Comparison of ENCODE assay signal across 8 cellular contexts in genomic region chr22:32050678-32051515, GRCh38. TPM values are rescaled to one million over a fixed set of nuclear protein-coding genes. Genes with fewer than 3 reads are reported as not detected.
A peak's percentile ranks its signal among the peaks of the same experiment; 100 is the strongest.
DNase-seq lines count a peak whose midpoint lies in the region; ATAC-seq and TF ChIP-seq lines count a peak whose summit lies in the region.

No MANE protein-coding gene starts in this region.

- H3K79me2 ChIP-seq in SK-N-SH (ENCODE audit: insufficient read depth) (no peaks in the 10 kb centered on the region), Karpas-422 (ENCODE audit: low read length) (no peaks in the 10 kb centered on the region)

- no peak overlapping the region for H3K9ac ChIP-seq in SK-N-SH
- no peak overlapping the region for H3K9ac ChIP-seq in Karpas-422 (ENCODE audit: low read length)

- CTCF ChIA-PET in SK-N-SH (lab: Yijun Ruan, JAX), result interaction anchor here (1.0 to 1.3 kb wide), 3 partner anchors 8 to 81 kb away, joined by 4 to 5 read pairs (median 5); partner anchors contain the start of gene SLC5A1

- 36% methylated on average over 5 of the region's 5 CpGs for WGBS in SK-N-SH (ENCODE audit: low lambda C conversion rate)

- no peaks in the 10 kb centered on the region for H3K36me3 Mint-ChIP-seq in HFFc6 (ENCODE audit: low read depth)

- H3K27ac ChIP-seq in SK-N-SH (ENCODE audit: low read depth in 2 of 2, low read length in 1 of 2), result no peak overlapping the region
- no peak overlapping the region for H3K27ac ChIP-seq in lower lobe of right lung
- no peak overlapping the region for H3K27ac ChIP-seq in Karpas-422 (ENCODE audit: low read length)

- H3K4me1 Mint-ChIP-seq in HFFc6 (ENCODE audit: low read depth), result peaks cover 19% of the 10 kb centered on the region

- H3K27me3 ChIP-seq in SK-N-SH (ENCODE audit: insufficient read depth) (peaks cover 2% of the 10 kb centered on the region; the same call in 1 of the 2 replicates), lower lobe of right lung (ENCODE audit: low read depth) (peaks cover 3% of the 10 kb centered on the region), Karpas-422 (ENCODE audit: low read length) (no peaks in the 10 kb centered on the region)

- peak overlapping the region; percentile 69 for H3K27ac Mint-ChIP-seq in HFFc6

- no peak overlapping the region for H2AFZ ChIP-seq in SK-N-SH (ENCODE audit: low read depth)
- H2AFZ ChIP-seq in Karpas-422 (ENCODE audit: low read length), result no peak overlapping the region

- H3K9me2 ChIP-seq in SK-N-SH (no peaks in the 10 kb centered on the region), Karpas-422 (replicated peaks; ENCODE audit: insufficient read depth, low read length) (no peaks in the 10 kb centered on the region)

- no peaks in the 10 kb centered on the region for H4K20me1 ChIP-seq in SK-N-SH (ENCODE audit: insufficient read depth)
- no peaks in the 10 kb centered on the region for H4K20me1 ChIP-seq in Karpas-422 (ENCODE audit: insufficient read depth, low read depth, low read length)

- peak overlapping the region; percentile 18; the same call in 1 of the 2 replicates for H3K4me3 Mint-ChIP-seq in HFFc6

- POLR2A ChIA-PET in SK-N-SH (lab: Yijun Ruan, JAX), result no interaction called here

- TF ChIP-seq CTCF in AG10803 (conservative IDR thresholded peaks at IDR 0.05; ENCODE audit: low read length), result no peak
- no peak for TF ChIP-seq CTCF in HFFc6 (IDR thresholded peaks at IDR 0.05)
- no peak for TF ChIP-seq CTCF in SK-N-SH (IDR thresholded peaks at IDR 0.05)
- no peak for TF ChIP-seq CTCF in lower lobe of right lung (IDR thresholded peaks at IDR 0.05)

- H3K36me3 ChIP-seq in SK-N-SH (replicated peaks in 1 of 2; ENCODE audit: control insufficient read depth in 1 of 2, insufficient read depth in 2 of 2, low read length in 1 of 2), result no peaks in the 10 kb centered on the region
- H3K36me3 ChIP-seq in lower lobe of right lung, result no peaks in the 10 kb centered on the region
- H3K36me3 ChIP-seq in Karpas-422 (ENCODE audit: insufficient read depth, low read length), result no peaks in the 10 kb centered on the region

- H3K4me3 ChIP-seq in AG10803 (ENCODE audit: low read length) (no peak overlapping the region), SK-N-SH (ENCODE audit: low read depth in 2 of 2, low read length in 1 of 2) (no peak overlapping the region), lower lobe of right lung (no peak overlapping the region), Karpas-422 (ENCODE audit: low read length) (no peak overlapping the region)

- DNase-seq in AG10803 (ENCODE audit: low read depth), result peak; percentile 87
- DNase-seq in HFFc6, result peak; percentile 82
- DNase-seq in SK-N-SH, result no peak
- DNase-seq in amniotic stem cell (lab: John Stamatoyannopoulos, UW), result peak; percentile 63
- no peak for DNase-seq in lower lobe of right lung
- peak; percentile 85 for DNase-seq in stromal cell of bone marrow (ENCODE audit: low read depth)
- DNase-seq in ecto neural progenitor cell (ENCODE audit: low spot score), result no peak
- DNase-seq in Karpas-422, result no peak

- no peak for TF ChIP-seq EP300 in SK-N-SH (IDR thresholded peaks at IDR 0.05; ENCODE audit: borderline replicate concordance in 1 of 2, low read depth in 1 of 2, low read length in 1 of 2)

- no peaks in the 10 kb centered on the region for H3F3A ChIP-seq in SK-N-SH (replicated peaks; ENCODE audit: insufficient read depth)

- peak; percentile 72 to 82 for ATAC-seq in lower lobe of right lung

- H3K9me3 ChIP-seq in SK-N-SH (no peaks in the 10 kb centered on the region), lower lobe of right lung (no peaks in the 10 kb centered on the region), Karpas-422 (ENCODE audit: low read length) (no peaks in the 10 kb centered on the region)

- no peaks in the 10 kb centered on the region for H3K9me3 Mint-ChIP-seq in HFFc6

- intact Hi-C loops in lower lobe of right lung (cut with DNase I), result no loop called here

- H3K4me2 ChIP-seq in SK-N-SH (0 out of 2 replicates have a peak overlapping the region, but pooled peaks have one; percentile 7), Karpas-422 (ENCODE audit: low read depth, low read length, poor library complexity, severe bottlenecking) (no peak overlapping the region)

- H3K4me1 ChIP-seq in SK-N-SH (ENCODE audit: control insufficient read depth in 1 of 2, insufficient read depth in 2 of 2, low read depth in 1 of 2, low read length in 1 of 2) (peaks cover 0 to 9% of the 10 kb centered on the region in 2 experiments; a peak in 2 of 4 replicates), lower lobe of right lung (no peaks in the 10 kb centered on the region), Karpas-422 (ENCODE audit: low read length) (no peaks in the 10 kb centered on the region)

- TF ChIP-seq RAD21 in SK-N-SH (IDR thresholded peaks at IDR 0.05; ENCODE audit: low read length), result no peak

- H3K27me3 Mint-ChIP-seq in HFFc6 (ENCODE audit: insufficient read depth), result peaks cover 16% of the 10 kb centered on the region

TF ChIP-seq in SK-N-SH, 30 proteins besides CTCF, POLR2A, EP300 and RAD21 (continues in another document):
- TF ChIP-seq ELF1 (IDR thresholded peaks at IDR 0.05) (no peak), POLR2AphosphoS5 (IDR thresholded peaks at IDR 0.05; ENCODE audit: low read depth, low read length) (no peak), MXI1 (IDR thresholded peaks at IDR 0.05; ENCODE audit: low read depth, low read length) (no peak), GABPA (IDR thresholded peaks at IDR 0.05; ENCODE audit: low read depth) (no peak), RCOR1 (IDR thresholded peaks at IDR 0.05; ENCODE audit: low read length) (no peak), TCF12 (IDR thresholded peaks at IDR 0.05) (no peak), FOSL2 (IDR thresholded peaks at IDR 0.05; ENCODE audit: borderline replicate concordance, low read depth) (peak; percentile 73), NFIC (IDR thresholded peaks at IDR 0.05; ENCODE audit: borderline replicate concordance) (peak; percentile 17; the same call in 1 of the 2 replicates), NRF1 (IDR thresholded peaks at IDR 0.05; ENCODE audit: low read depth, low read length) (no peak)
- TF ChIP-seq, protein P1, sequence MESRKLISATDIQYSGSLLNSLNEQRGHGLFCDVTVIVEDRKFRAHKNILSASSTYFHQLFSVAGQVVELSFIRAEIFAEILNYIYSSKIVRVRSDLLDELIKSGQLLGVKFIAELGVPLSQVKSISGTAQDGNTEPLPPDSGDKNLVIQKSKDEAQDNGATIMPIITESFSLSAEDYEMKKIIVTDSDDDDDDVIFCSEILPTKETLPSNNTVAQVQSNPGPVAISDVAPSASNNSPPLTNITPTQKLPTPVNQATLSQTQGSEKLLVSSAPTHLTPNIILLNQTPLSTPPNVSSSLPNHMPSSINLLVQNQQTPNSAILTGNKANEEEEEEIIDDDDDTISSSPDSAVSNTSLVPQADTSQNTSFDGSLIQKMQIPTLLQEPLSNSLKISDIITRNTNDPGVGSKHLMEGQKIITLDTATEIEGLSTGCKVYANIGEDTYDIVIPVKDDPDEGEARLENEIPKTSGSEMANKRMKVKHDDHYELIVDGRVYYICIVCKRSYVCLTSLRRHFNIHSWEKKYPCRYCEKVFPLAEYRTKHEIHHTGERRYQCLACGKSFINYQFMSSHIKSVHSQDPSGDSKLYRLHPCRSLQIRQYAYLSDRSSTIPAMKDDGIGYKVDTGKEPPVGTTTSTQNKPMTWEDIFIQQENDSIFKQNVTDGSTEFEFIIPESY (IDR thresholded peaks at IDR 0.05; ENCODE audit: borderline replicate concordance, low read depth), result no peak
- TF ChIP-seq, protein P2, sequence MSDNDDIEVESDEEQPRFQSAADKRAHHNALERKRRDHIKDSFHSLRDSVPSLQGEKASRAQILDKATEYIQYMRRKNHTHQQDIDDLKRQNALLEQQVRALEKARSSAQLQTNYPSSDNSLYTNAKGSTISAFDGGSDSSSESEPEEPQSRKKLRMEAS (IDR thresholded peaks at IDR 0.05; ENCODE audit: low read depth), result no peak
- TF ChIP-seq, protein P3, sequence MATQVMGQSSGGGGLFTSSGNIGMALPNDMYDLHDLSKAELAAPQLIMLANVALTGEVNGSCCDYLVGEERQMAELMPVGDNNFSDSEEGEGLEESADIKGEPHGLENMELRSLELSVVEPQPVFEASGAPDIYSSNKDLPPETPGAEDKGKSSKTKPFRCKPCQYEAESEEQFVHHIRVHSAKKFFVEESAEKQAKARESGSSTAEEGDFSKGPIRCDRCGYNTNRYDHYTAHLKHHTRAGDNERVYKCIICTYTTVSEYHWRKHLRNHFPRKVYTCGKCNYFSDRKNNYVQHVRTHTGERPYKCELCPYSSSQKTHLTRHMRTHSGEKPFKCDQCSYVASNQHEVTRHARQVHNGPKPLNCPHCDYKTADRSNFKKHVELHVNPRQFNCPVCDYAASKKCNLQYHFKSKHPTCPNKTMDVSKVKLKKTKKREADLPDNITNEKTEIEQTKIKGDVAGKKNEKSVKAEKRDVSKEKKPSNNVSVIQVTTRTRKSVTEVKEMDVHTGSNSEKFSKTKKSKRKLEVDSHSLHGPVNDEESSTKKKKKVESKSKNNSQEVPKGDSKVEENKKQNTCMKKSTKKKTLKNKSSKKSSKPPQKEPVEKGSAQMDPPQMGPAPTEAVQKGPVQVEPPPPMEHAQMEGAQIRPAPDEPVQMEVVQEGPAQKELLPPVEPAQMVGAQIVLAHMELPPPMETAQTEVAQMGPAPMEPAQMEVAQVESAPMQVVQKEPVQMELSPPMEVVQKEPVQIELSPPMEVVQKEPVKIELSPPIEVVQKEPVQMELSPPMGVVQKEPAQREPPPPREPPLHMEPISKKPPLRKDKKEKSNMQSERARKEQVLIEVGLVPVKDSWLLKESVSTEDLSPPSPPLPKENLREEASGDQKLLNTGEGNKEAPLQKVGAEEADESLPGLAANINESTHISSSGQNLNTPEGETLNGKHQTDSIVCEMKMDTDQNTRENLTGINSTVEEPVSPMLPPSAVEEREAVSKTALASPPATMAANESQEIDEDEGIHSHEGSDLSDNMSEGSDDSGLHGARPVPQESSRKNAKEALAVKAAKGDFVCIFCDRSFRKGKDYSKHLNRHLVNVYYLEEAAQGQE (IDR thresholded peaks at IDR 0.05; ENCODE audit: low read depth, low read length), result no peak

RNA-seq across cellular contexts. Expression of gene SLC5A1, which starts 7.8 kb away (rescaled TPM):
- not detected for total RNA-seq in HFFc6 (2021; fragmentation: NEBNext Ultra II Directional; extraction: Animal tissue kit (Norgen Biotek cat#: 25700))
- not detected in 2 replicates for polyA plus RNA-seq in SK-N-SH (2012; rRNA removed)
- polyA plus RNA-seq in SK-N-SH (2012; cell fraction: cytosol; rRNA removed), result under 0.01 TPM in 1 of 2 replicates, not detected in the other
- 0.01 TPM in 1 of 2 replicates, not detected in the other for polyA plus RNA-seq in SK-N-SH (2012; cell fraction: nucleus; rRNA removed)
- total RNA-seq in lower lobe of right lung, result 1.8 TPM
- total RNA-seq in Karpas-422 (2014; rRNA removed; shearing (Covaris generic); ENCODE audit: low replicate concordance), result not detected in 2 replicates

Comparison
In these comparisons a context has a peak if more than half of its experiments do, and no peak if none do; other contexts are left out.
1. DNase-seq: peak in AG10803 (single experiment), HFFc6 (single experiment), amniotic stem cell (single experiment) and stromal cell of bone marrow (single experiment); none in SK-N-SH (single experiment), lower lobe of right lung (single experiment), ecto neural progenitor cell (single experiment) and Karpas-422 (single experiment).